Comparison of ENCODE assay signal across 31 cellular contexts in genomic region chr1:29521846-29522580, GRCh38.
DNase-seq lines count a peak whose midpoint lies in the region; ATAC-seq and TF ChIP-seq lines count a peak whose summit lies in the region.
"Had no signal": no experiment of that assay in that cellular context is flagged by ENCODE, and none has a peak within 500 bp of the region (broad histone marks: within the 10 kb centered on the region; RNA-seq: fewer than 3 reads in every experiment).

No MANE protein-coding gene starts in this region.

- peaks cover 22 to 55% of the 10 kb centered on the region in 2 experiments for H3K4me1 Mint-ChIP-seq in H9
- H3K4me1 Mint-ChIP-seq: activated naive CD8-positive, alpha-beta T cell treated with anti-CD3 and anti-CD28 coated beads, Interleukin-2, amount 10 ng/mL, durations not matched to agents 7 days and 5 days; CD4-positive, CD25-positive, alpha-beta regulatory T cell; IgD-negative memory B cell had no signal

- ATAC-seq in right lobe of liver, result no peak
- ATAC-seq: activated CD4-positive, CD25-positive, alpha-beta regulatory T cell treated with anti-CD3 and anti-CD28 coated beads, Interleukin-2, amount 50 U/mL, for 24 hours had no signal

- H3K27me3 ChIP-seq in H9 (ENCODE audit: insufficient read depth, low read length), result no peaks in the 10 kb centered on the region
- no peaks in the 10 kb centered on the region for H3K27me3 ChIP-seq in adrenal gland
- no peaks in the 10 kb centered on the region for H3K27me3 ChIP-seq in right lobe of liver
- peaks cover 0 to 63% (median 15%) of the 10 kb centered on the region in 3 donors for H3K27me3 ChIP-seq in stomach
- H3K27me3 ChIP-seq in esophagus squamous epithelium, result peaks cover 0 to 71% (median 0%) of the 10 kb centered on the region in 4 donors
- H3K27me3 ChIP-seq: ascending aorta, cardiac muscle cell, colonic mucosa, upper lobe of left lung had no signal

- H2BK5ac ChIP-seq in H9 (ENCODE audit: insufficient read length, low read length), result no peak overlapping the region

- H2AFZ ChIP-seq in H9 (ENCODE audit: low read length), result no peak overlapping the region

- no peak overlapping the region for H2BK120ac ChIP-seq in H9 (ENCODE audit: low read depth, low read length, poor library complexity, severe bottlenecking)

- H3K9me3 Mint-ChIP-seq in H9, result no peaks in the 10 kb centered on the region
- H3K9me3 Mint-ChIP-seq: activated naive CD8-positive, alpha-beta T cell treated with anti-CD3 and anti-CD28 coated beads, Interleukin-2, amount 10 ng/mL, durations not matched to agents 7 days and 5 days had no signal

- H2BK12ac ChIP-seq in H9 (ENCODE audit: insufficient read length, low read depth, low read length), result no peak overlapping the region

- WGBS in H9 (ENCODE audit: extremely low coverage, insufficient read length, low lambda C conversion rate), result no CpG with 5 or more reads among the region's 14 CpGs
- 54 to 66% (median 63%) methylated on average over 12 to 14 of the region's 14 CpGs for WGBS in adrenal gland, 4 donors
- 8% methylated on average over 5 of the region's 14 CpGs for WGBS in right lobe of liver (ENCODE audit: insufficient coverage, low coverage, low lambda C conversion rate, missing lambda C conversion rate)
- 52 to 67% (median 56%) methylated on average over 12 to 14 of the region's 14 CpGs for WGBS in stomach, 5 donors
- 37 to 60% methylated on average over 9 to 12 of the region's 14 CpGs for WGBS in esophagus squamous epithelium, 2 donors

- H3K36me3 Mint-ChIP-seq in H9 (ENCODE audit: insufficient read depth in 1 of 3, low read depth in 3 of 3), result no peaks in the 10 kb centered on the region
- H3K36me3 Mint-ChIP-seq: activated naive CD8-positive, alpha-beta T cell treated with anti-CD3 and anti-CD28 coated beads, Interleukin-2, amount 10 ng/mL, durations not matched to agents 7 days and 5 days; CD4-positive, CD25-positive, alpha-beta regulatory T cell; IgD-negative memory B cell had no signal

- no peak overlapping the region for H2BK20ac ChIP-seq in H9 (ENCODE audit: low read depth, low read length, poor library complexity, severe bottlenecking)

- TF ChIP-seq EP300 in stomach (IDR thresholded peaks at IDR 0.05), result no peak

- no peaks in the 10 kb centered on the region for H3K23me2 ChIP-seq in H9 (ENCODE audit: insufficient read length, low read depth, low read length, poor library complexity, severe bottlenecking)

- DNase-seq in H9 (peak; percentile 19), adrenal gland (peak in 4 of 7 donors; percentile 2 to 13 (median 6)), right lobe of liver (peak in 2 of 3 donors; percentile 7 to 36), stomach (peak; percentile 18), esophagus squamous epithelium (lab: John Stamatoyannopoulos, UW) (no peak), HuH-7.5 (ENCODE audit: low spot score) (no peak), NCI-H2107 (lab: John Stamatoyannopoulos, UW) (no peak)
- DNase-seq: activated CD4-positive, alpha-beta T cell treated with anti-CD3 and anti-CD28 coated beads, Interleukin-2, amount 50 U/mL, for 48 hours; activated gamma-delta T cell treated with Interleukin-2 at 50 U/mL for 16 hours; activated naive CD8-positive, alpha-beta T cell treated with anti-CD3 and anti-CD28 coated beads, Interleukin-2, amount 10 ng/mL, durations not matched to agents 7 days and 5 days; AML-193; CD4-positive, CD25-positive, alpha-beta regulatory T cell; colonic mucosa; DMS79 treated with DMSO at 0.1 percent for 48 hours; effector memory CD4-positive, alpha-beta T cell; erythroblast; GDM1; left ventricle myocardium inferior; mesendoderm; NCI-H1048; NCI-H446 treated with DMSO at 0.1 percent for 48 hours; NCI-H82; stimulated activated CD4-positive, alpha-beta T cell treated with anti-CD3 and anti-CD28 coated beads, Interleukin-4, amount 100 ng/mL, for 4 hours had no signal

- no peak for TF ChIP-seq POLR2A in adrenal gland (IDR thresholded peaks at IDR 0.05)
- no peak for TF ChIP-seq POLR2A in right lobe of liver (IDR thresholded peaks at IDR 0.05)
- TF ChIP-seq POLR2A in stomach (IDR thresholded peaks at IDR 0.05), result no peak
- TF ChIP-seq POLR2A in esophagus squamous epithelium (IDR thresholded peaks at IDR 0.05), result no peak

- H3K27me3 Mint-ChIP-seq in H9 (ENCODE audit: low read depth), result peaks cover 10% of the 10 kb centered on the region; the same call in 1 of the 2 replicates
- H3K27me3 Mint-ChIP-seq: activated naive CD8-positive, alpha-beta T cell treated with anti-CD3 and anti-CD28 coated beads, Interleukin-2, amount 10 ng/mL, durations not matched to agents 7 days and 5 days had no signal

- no peaks in the 10 kb centered on the region for H3K4me1 ChIP-seq in H9 (ENCODE audit: insufficient read depth, low read length)
- H3K4me1 ChIP-seq in adrenal gland (replicated peaks in 1 of 2), result no peaks in the 10 kb centered on the region
- H3K4me1 ChIP-seq in right lobe of liver, result no peaks in the 10 kb centered on the region
- H3K4me1 ChIP-seq in stomach, result peaks cover 0 to 12% (median 0%) of the 10 kb centered on the region in 4 donors
- no peaks in the 10 kb centered on the region for H3K4me1 ChIP-seq in esophagus squamous epithelium
- H3K4me1 ChIP-seq: ascending aorta, colonic mucosa, left ventricle myocardium inferior, prostate gland, upper lobe of left lung had no signal

- H3K9me3 ChIP-seq in H9 (ENCODE audit: control insufficient read depth, low read depth, low read length) (no peaks in the 10 kb centered on the region), adrenal gland (replicated peaks in 1 of 3) (no peaks in the 10 kb centered on the region), right lobe of liver (no peaks in the 10 kb centered on the region), stomach (no peaks in the 10 kb centered on the region), esophagus squamous epithelium (no peaks in the 10 kb centered on the region)
- H3K9me3 ChIP-seq: ascending aorta, colonic mucosa, left ventricle myocardium inferior, neutrophil, prostate gland, upper lobe of left lung had no signal

- H3K4me2 ChIP-seq in H9 (ENCODE audit: insufficient read depth, insufficient read length, low read length), result no peak overlapping the region

- no peak overlapping the region for H2BK15ac ChIP-seq in H9 (ENCODE audit: low read depth, low read length)

- no peak overlapping the region for H3K4me3 ChIP-seq in adrenal gland
- H3K4me3 ChIP-seq in right lobe of liver, result no peak overlapping the region
- no peak overlapping the region for H3K4me3 ChIP-seq in stomach
- no peak overlapping the region for H3K4me3 ChIP-seq in esophagus squamous epithelium
- H3K4me3 ChIP-seq: ascending aorta, cardiac muscle cell, colonic mucosa, left ventricle myocardium inferior, prostate gland, upper lobe of left lung had no signal

- no peaks in the 10 kb centered on the region for H3K79me1 ChIP-seq in H9 (ENCODE audit: insufficient read depth, low read depth, low read length, poor library complexity, severe bottlenecking)

- no peak overlapping the region for H3K14ac ChIP-seq in H9 (ENCODE audit: insufficient read depth, low read length)

- H4K20me1 ChIP-seq in H9 (ENCODE audit: control insufficient read depth, insufficient read depth, insufficient read length), result no peaks in the 10 kb centered on the region

- no peak overlapping the region for H4K8ac ChIP-seq in H9 (replicated peaks; ENCODE audit: insufficient read length, low read depth, low read length)

- no peak overlapping the region for H3T11ph ChIP-seq in H9 (ENCODE audit: low read length)

- intact Hi-C loops in adrenal gland (cut with DNase I) (no loop called here), right lobe of liver (cut with DNase I) (no loop called here), stomach (cut with DNase I; ENCODE audit: low total_unique reads) (no loop called here), esophagus squamous epithelium (cut with DNase I) (no loop called here)

- H3K36me3 ChIP-seq in adrenal gland (replicated peaks in 1 of 2) (no peaks in the 10 kb centered on the region), right lobe of liver (no peaks in the 10 kb centered on the region), stomach (no peaks in the 10 kb centered on the region), esophagus squamous epithelium (no peaks in the 10 kb centered on the region)
- H3K36me3 ChIP-seq: ascending aorta, cardiac muscle cell, colonic mucosa, left ventricle myocardium inferior, neutrophil, prostate gland, upper lobe of left lung had no signal

- H2AK5ac ChIP-seq in H9 (ENCODE audit: insufficient read length, low read length), result no peak overlapping the region

- no peak overlapping the region for H3K9ac ChIP-seq in H9 (ENCODE audit: extremely low read depth, insufficient read length, low read length)

- no peak overlapping the region for H3K18ac ChIP-seq in H9 (ENCODE audit: insufficient read length, low read depth, low read length)

- no peak overlapping the region for H3K23ac ChIP-seq in H9 (ENCODE audit: insufficient read length, low read depth, low read length)

- H3K27ac ChIP-seq in H9 (ENCODE audit: insufficient read length, low read depth, low read length) (no peak overlapping the region), adrenal gland (no peak overlapping the region), right lobe of liver (no peak overlapping the region), stomach (no peak overlapping the region), esophagus squamous epithelium (no peak overlapping the region)
- H3K27ac ChIP-seq: ascending aorta, cardiac muscle cell, colonic mucosa, left ventricle myocardium inferior, neutrophil, prostate gland, RWPE1, upper lobe of left lung had no signal

- no peak overlapping the region for H3K56ac ChIP-seq in H9 (ENCODE audit: insufficient read length, low read depth, low read length)

- TF ChIP-seq CTCF in H9 (conservative IDR thresholded peaks at IDR 0.05) (no peak), adrenal gland (IDR thresholded peaks at IDR 0.05) (no peak), right lobe of liver (IDR thresholded peaks at IDR 0.05) (no peak), stomach (IDR thresholded peaks at IDR 0.05) (no peak), esophagus squamous epithelium (IDR thresholded peaks at IDR 0.05) (no peak)

- no peak overlapping the region for H3K4ac ChIP-seq in H9 (ENCODE audit: low read depth, low read length)

- H3K79me2 ChIP-seq in H9 (ENCODE audit: insufficient read depth, low read length), result no peaks in the 10 kb centered on the region

- no peak overlapping the region for H3K4me3 Mint-ChIP-seq in H9
- H3K4me3 Mint-ChIP-seq: activated naive CD8-positive, alpha-beta T cell treated with anti-CD3 and anti-CD28 coated beads, Interleukin-2, amount 10 ng/mL, durations not matched to agents 7 days and 5 days; CD4-positive, CD25-positive, alpha-beta regulatory T cell; IgD-negative memory B cell had no signal

- H4K91ac ChIP-seq in H9 (ENCODE audit: insufficient read length, low read depth, low read length), result no peak overlapping the region

- no peak overlapping the region for H3K27ac Mint-ChIP-seq in H9
- H3K27ac Mint-ChIP-seq: activated naive CD8-positive, alpha-beta T cell treated with anti-CD3 and anti-CD28 coated beads, Interleukin-2, amount 10 ng/mL, durations not matched to agents 7 days and 5 days; CD4-positive, CD25-positive, alpha-beta regulatory T cell; IgD-negative memory B cell had no signal

- no peak overlapping the region for H4K5ac ChIP-seq in H9 (ENCODE audit: insufficient read length, low read depth, low read length)

Comparison
In these comparisons a context has a peak if more than half of its experiments do, and no peak if none do; other contexts are left out.
1. DNase-seq: peak in H9 (single experiment), adrenal gland (4 of 7), right lobe of liver (2 of 3) and stomach (single experiment); none in esophagus squamous epithelium (single experiment), HuH-7.5 (single experiment) and NCI-H2107 (single experiment).